Comparison of ENCODE assay signal across 28 cellular contexts in the genomic region with DNA sequence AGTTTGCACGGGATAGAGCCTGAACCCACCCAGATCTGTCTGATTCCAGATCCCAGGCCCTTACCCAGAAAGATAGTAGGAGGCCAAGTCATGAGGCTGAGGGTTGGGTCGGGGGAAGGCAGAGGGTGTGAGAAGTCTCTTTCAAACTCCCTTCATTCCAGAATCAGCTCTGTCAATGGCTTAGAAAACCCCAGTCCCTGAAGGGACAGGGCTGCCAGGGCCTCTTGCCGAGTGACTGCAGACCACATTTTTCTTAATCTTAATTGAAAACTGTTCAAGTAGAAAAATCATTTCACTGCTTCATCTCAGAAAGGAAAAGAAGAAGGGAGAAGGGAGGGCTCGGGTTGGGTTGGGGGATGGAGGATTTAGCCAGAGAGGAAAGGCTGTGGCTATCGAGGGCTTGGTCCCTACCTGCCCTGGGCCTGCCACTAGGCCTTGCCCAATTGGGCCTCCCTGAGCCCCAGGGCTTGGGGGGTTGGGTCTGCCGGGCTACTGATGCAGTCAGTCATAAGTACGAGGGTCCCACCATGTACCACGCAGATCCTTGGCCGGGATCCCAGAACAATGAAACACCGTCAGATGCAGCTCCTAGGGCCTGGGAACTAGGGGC.
"Had no signal": no experiment of that assay in that cellular context is flagged by ENCODE, and none has a peak within 500 bp of the region (broad histone marks: within the 10 kb centered on the region; RNA-seq: fewer than 3 reads in every experiment).

No MANE protein-coding gene starts in this region.

- H3K4me3 ChIP-seq: breast epithelium, MG63, SJCRH30, SK-N-MC had no signal

- H3K4me1 ChIP-seq: breast epithelium, SJCRH30 had no signal

- H3K9me3 ChIP-seq: breast epithelium, MG63, SJCRH30 had no signal

- H3K9me3 Mint-ChIP-seq: activated CD4-positive, alpha-beta T cell treated with anti-CD3 and anti-CD28 coated beads, Interleukin-2, amount 10 ng/mL, durations not matched to agents 24 days and 14 days; activated CD8-positive, alpha-beta T cell treated with anti-CD3 and anti-CD28 coated beads for 36 hours; activated naive CD8-positive, alpha-beta T cell treated with anti-CD3 and anti-CD28 coated beads for 36 hours; activated T-cell treated with anti-CD3 and anti-CD28 coated beads, Interleukin-2, amount 50 U/mL, for 72 hours; activated T-helper 17 cell treated with anti-CD3 and anti-CD28 coated beads, Interleukin-2, amount 50 U/mL, for 72 hours had no signal

- DNase-seq: activated CD4-positive, alpha-beta T cell treated with anti-CD3 and anti-CD28 coated beads, Interleukin-2, amount 10 ng/mL, durations not matched to agents 24 days and 14 days; activated CD4-positive, alpha-beta T cell treated with anti-CD3 and anti-CD28 coated beads, Interleukin-2, amount 50 U/mL, for 4 hours; activated CD8-positive, alpha-beta T cell treated with anti-CD3 and anti-CD28 coated beads for 36 hours; activated effector memory CD4-positive, alpha-beta T cell treated with anti-CD3 and anti-CD28 coated beads, Interleukin-2, amount 50 U/mL, for 16 hours; activated naive CD4-positive, alpha-beta T cell; activated naive CD4-positive, alpha-beta T cell treated with anti-CD3 and anti-CD28 coated beads, Interleukin-2, amount 50 U/mL, for 16 hours; activated naive CD8-positive, alpha-beta T cell treated with anti-CD3 and anti-CD28 coated beads for 36 hours; activated T-cell treated with anti-CD3 and anti-CD28 coated beads, Interleukin-2, amount 50 U/mL, for 1 hour; activated T-cell treated with anti-CD3 and anti-CD28 coated beads, Interleukin-2, amount 50 U/mL, for 72 hours; amniotic stem cell; aorta; Kasumi-1; KG1; NCI-H1048; NCI-H1105 treated with DMSO at 0.1 percent for 48 hours; NCI-H1436; NCI-H1694; NCI-H2029; NCI-H345; NCI-H524 treated with DMSO at 0.1 percent for 48 hours; SHP77; SJCRH30; T1000 had no signal

- ATAC-seq: activated CD8-positive, alpha-beta T cell treated with anti-CD3 and anti-CD28 coated beads for 36 hours; activated T-cell treated with anti-CD3 and anti-CD28 coated beads, Interleukin-2, amount 50 U/mL, for 72 hours; activated T-helper 17 cell treated with anti-CD3 and anti-CD28 coated beads, Interleukin-2, amount 50 U/mL, for 72 hours; Panc1 had no signal

- H3K36me3 Mint-ChIP-seq: activated naive CD8-positive, alpha-beta T cell treated with anti-CD3 and anti-CD28 coated beads for 36 hours had no signal

- H3K4me3 Mint-ChIP-seq: activated CD4-positive, alpha-beta T cell treated with anti-CD3 and anti-CD28 coated beads, Interleukin-2, amount 10 ng/mL, durations not matched to agents 24 days and 14 days; activated CD8-positive, alpha-beta T cell treated with anti-CD3 and anti-CD28 coated beads for 36 hours; activated naive CD8-positive, alpha-beta T cell treated with anti-CD3 and anti-CD28 coated beads for 36 hours; activated T-cell treated with anti-CD3 and anti-CD28 coated beads, Interleukin-2, amount 50 U/mL, for 72 hours; activated T-helper 17 cell treated with anti-CD3 and anti-CD28 coated beads, Interleukin-2, amount 50 U/mL, for 72 hours had no signal

- H3K4me1 Mint-ChIP-seq: activated CD4-positive, alpha-beta T cell treated with anti-CD3 and anti-CD28 coated beads, Interleukin-2, amount 10 ng/mL, durations not matched to agents 24 days and 14 days; activated naive CD8-positive, alpha-beta T cell treated with anti-CD3 and anti-CD28 coated beads for 36 hours; activated T-helper 17 cell treated with anti-CD3 and anti-CD28 coated beads, Interleukin-2, amount 50 U/mL, for 72 hours had no signal

- H3K36me3 ChIP-seq: breast epithelium, MG63, SJCRH30 had no signal

- H3K27ac ChIP-seq: breast epithelium, SJCRH30, SK-N-MC had no signal

- H3K27ac Mint-ChIP-seq: activated CD4-positive, alpha-beta T cell treated with anti-CD3 and anti-CD28 coated beads, Interleukin-2, amount 10 ng/mL, durations not matched to agents 24 days and 14 days; activated CD8-positive, alpha-beta T cell treated with anti-CD3 and anti-CD28 coated beads for 36 hours; activated naive CD8-positive, alpha-beta T cell treated with anti-CD3 and anti-CD28 coated beads for 36 hours; activated T-cell treated with anti-CD3 and anti-CD28 coated beads, Interleukin-2, amount 50 U/mL, for 72 hours; activated T-helper 17 cell treated with anti-CD3 and anti-CD28 coated beads, Interleukin-2, amount 50 U/mL, for 72 hours had no signal
